Comparison of ENCODE assay signal across 8 cellular contexts in genomic region chr1:40709802-40710278, GRCh38. TPM values are rescaled to one million over a fixed set of nuclear protein-coding genes. Genes with fewer than 3 reads are reported as not detected.
DNase-seq lines count a peak whose midpoint lies in the region; ATAC-seq, FAIRE-seq and TF ChIP-seq lines count a peak whose summit lies in the region.

No MANE protein-coding gene starts in this region.

- peak overlapping the region; percentile 77 for H3K27ac ChIP-seq in astrocyte (ENCODE audit: low read depth, low read length)
- H3K27ac ChIP-seq in layer of hippocampus (ENCODE audit: low read depth, low read length), result peak overlapping the region; percentile 63
- H3K27ac ChIP-seq in suprapubic skin, result peak overlapping the region; percentile 72

- peak overlapping the region; percentile 25 for H2AFZ ChIP-seq in astrocyte (ENCODE audit: low read depth, low read length)

- peak overlapping the region; percentile 85 for H3K4me3 ChIP-seq in astrocyte (ENCODE audit: insufficient read depth, low read depth, low read length)
- peak overlapping the region; percentile 48 for H3K4me3 ChIP-seq in suprapubic skin

- H3K79me2 ChIP-seq in astrocyte (ENCODE audit: insufficient read depth, low read length), result peaks cover 92% of the 10 kb centered on the region

- H3K27me3 Mint-ChIP-seq in T-helper 1 cell treated with Interleukin-12 subunit alpha and Interleukin-12 subunit beta and Interleukin-4 antibody, amounts not matched to agents 30 μg/mL and 1 μg/mL, for 36 hours (ENCODE audit: low read depth), result no peaks in the 10 kb centered on the region
- no peaks in the 10 kb centered on the region for H3K27me3 Mint-ChIP-seq in astrocyte (ENCODE audit: low read depth, unreplicated experiment)

- H3K4me1 Mint-ChIP-seq in T-helper 1 cell treated with Interleukin-12 subunit alpha and Interleukin-12 subunit beta and Interleukin-4 antibody, amounts not matched to agents 30 μg/mL and 1 μg/mL, for 36 hours (ENCODE audit: low read depth), result peaks cover 50% of the 10 kb centered on the region
- H3K4me1 Mint-ChIP-seq in astrocyte (ENCODE audit: low read depth, unreplicated experiment), result peaks cover 31% of the 10 kb centered on the region

- no peak for DNase-seq in T-helper 1 cell
- DNase-seq in astrocyte (ENCODE audit: low read depth), result no peak
- no peak for DNase-seq in suprapubic skin (ENCODE audit: low spot score in 2 of 2)

- peaks cover 19% of the 10 kb centered on the region for H3K36me3 Mint-ChIP-seq in T-helper 1 cell treated with Interleukin-12 subunit alpha and Interleukin-12 subunit beta and Interleukin-4 antibody, amounts not matched to agents 30 μg/mL and 1 μg/mL, for 36 hours (ENCODE audit: low read depth)
- peaks cover 2% of the 10 kb centered on the region for H3K36me3 Mint-ChIP-seq in astrocyte (ENCODE audit: low read depth, unreplicated experiment)

- H3K27me3 ChIP-seq in astrocyte (ENCODE audit: insufficient read depth, low read length) (no peaks in the 10 kb centered on the region), layer of hippocampus (ENCODE audit: control insufficient read depth, insufficient read depth, low read length) (no peaks in the 10 kb centered on the region), suprapubic skin (no peaks in the 10 kb centered on the region)

- H3K36me3 ChIP-seq in astrocyte (ENCODE audit: insufficient read depth, low read length), result no peaks in the 10 kb centered on the region
- H3K36me3 ChIP-seq in suprapubic skin, result no peaks in the 10 kb centered on the region

- H3K9me3 Mint-ChIP-seq in T-helper 1 cell treated with Interleukin-12 subunit alpha and Interleukin-12 subunit beta and Interleukin-4 antibody, amounts not matched to agents 30 μg/mL and 1 μg/mL, for 36 hours, result no peaks in the 10 kb centered on the region
- H3K9me3 Mint-ChIP-seq in astrocyte (ENCODE audit: unreplicated experiment), result no peaks in the 10 kb centered on the region

- TF ChIP-seq CTCF in astrocyte (IDR thresholded peaks at IDR 0.05; ENCODE audit: insufficient read depth, low read depth, low read length) (no peak), suprapubic skin (IDR thresholded peaks at IDR 0.05) (no peak)

- H3K4me3 Mint-ChIP-seq in T-helper 1 cell treated with Interleukin-12 subunit alpha and Interleukin-12 subunit beta and Interleukin-4 antibody, amounts not matched to agents 30 μg/mL and 1 μg/mL, for 36 hours, result peak overlapping the region; percentile 89
- peak overlapping the region; percentile 93 for H3K4me3 Mint-ChIP-seq in astrocyte (ENCODE audit: unreplicated experiment)

- peak overlapping the region; percentile 84 for H3K9ac ChIP-seq in astrocyte (ENCODE audit: low read length)

- peak overlapping the region; percentile 87 for H3K27ac Mint-ChIP-seq in T-helper 1 cell treated with Interleukin-12 subunit alpha and Interleukin-12 subunit beta and Interleukin-4 antibody, amounts not matched to agents 30 μg/mL and 1 μg/mL, for 36 hours
- peak overlapping the region; percentile 66 for H3K27ac Mint-ChIP-seq in astrocyte (ENCODE audit: unreplicated experiment)

- TF ChIP-seq EP300 in suprapubic skin (IDR thresholded peaks at IDR 0.05), result no peak

- WGBS in suprapubic skin, result 11% methylated on average over 3 of the region's 3 CpGs

- H3K4me1 ChIP-seq in astrocyte (ENCODE audit: insufficient read depth, low read length) (peaks cover 17% of the 10 kb centered on the region), suprapubic skin (peaks cover 67% of the 10 kb centered on the region)

- no peak for TF ChIP-seq POLR2A in suprapubic skin (IDR thresholded peaks at IDR 0.05)

- H3K9me3 ChIP-seq in astrocyte (ENCODE audit: insufficient read depth, low read depth, low read length) (no peaks in the 10 kb centered on the region), suprapubic skin (no peaks in the 10 kb centered on the region)

- H4K20me1 ChIP-seq in astrocyte (ENCODE audit: insufficient read depth, low read length), result peaks cover 8% of the 10 kb centered on the region

- ATAC-seq in HG03457 (IDR thresholded peaks at IDR 0.05; ENCODE audit: unreplicated experiment), result no peak
- no peak for ATAC-seq in GM21367 (IDR thresholded peaks at IDR 0.05; ENCODE audit: unreplicated experiment)
- no peak for ATAC-seq in HG03097 (IDR thresholded peaks at IDR 0.05; ENCODE audit: low FRiP score, unreplicated experiment)

- no peak for FAIRE-seq in astrocyte (lab: Jason Lieb, UNC)

- H3K4me2 ChIP-seq in astrocyte (ENCODE audit: low read length), result peak overlapping the region; percentile 88

RNA-seq across cellular contexts. Expression of gene NFYC, which starts 18.3 kb away (rescaled TPM):
- total RNA-seq in astrocyte, result 48.4 and 51.1 TPM in 2 replicates
- 100 to 1,000 TPM in 1 of 4 donors, 10 to 100 TPM in 3; 62.9 to 111 (median 83.5) TPM for total RNA-seq in suprapubic skin

RNA-seq across cellular contexts. Expression of gene RIMS3, which starts 44.4 kb away (rescaled TPM):
- total RNA-seq in astrocyte (4.3 and 4.9 TPM in 2 replicates), suprapubic skin (1 to 10 TPM; 2.8 to 8.2 (median 4.8) TPM)
